ENCODE assay signal across 15 cellular contexts in the genomic region with DNA sequence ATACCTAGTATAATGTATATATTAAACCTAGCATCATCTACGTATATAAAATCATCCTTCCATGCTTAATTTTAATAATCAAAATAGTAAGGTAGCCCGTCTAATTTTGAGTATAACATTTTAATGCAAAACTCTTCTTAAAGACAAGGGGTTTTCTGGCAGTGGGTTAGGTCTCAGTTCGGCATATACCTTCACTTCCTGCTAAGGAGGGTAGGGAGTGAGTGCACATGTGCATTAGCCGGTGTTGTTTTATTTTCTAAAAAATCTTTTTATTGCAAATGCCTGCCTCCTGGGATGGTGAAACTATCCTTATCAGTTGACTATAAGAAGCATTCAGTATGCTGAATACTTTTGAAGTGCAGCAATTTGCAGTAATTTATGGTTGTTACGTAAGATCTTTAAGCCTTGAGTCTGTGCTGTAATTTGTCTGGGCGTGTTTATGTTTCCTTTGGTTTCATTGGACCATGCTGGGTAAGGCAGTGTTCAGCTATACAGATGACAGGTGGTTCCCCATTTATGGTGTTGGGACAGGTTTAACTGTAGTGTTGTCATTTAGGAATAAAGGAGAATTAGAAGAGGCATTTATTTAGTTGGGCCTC. TPM values are rescaled to one million over a fixed set of nuclear protein-coding genes. Genes with fewer than 3 reads are reported as not detected.
DNase-seq lines count a peak whose midpoint lies in the region; TF ChIP-seq lines count a peak whose summit lies in the region.
"Had no signal": no experiment of that assay in that cellular context is flagged by ENCODE, and none has a peak within 500 bp of the region (broad histone marks: within the 10 kb centered on the region; RNA-seq: fewer than 3 reads in every experiment).

No MANE protein-coding gene starts in this region.

- peaks cover 10% of the 10 kb centered on the region for H3K4me1 Mint-ChIP-seq in type B pancreatic cell (ENCODE audit: unreplicated experiment)
- H3K4me1 Mint-ChIP-seq: activated CD4-positive, alpha-beta memory T cell treated with anti-CD3 and anti-CD28 coated beads, Interleukin-2, amount 10 ng/mL, durations not matched to agents 7 days and 5 days had no signal

- H3K4me3 ChIP-seq in duodenal mucosa (ENCODE audit: low read depth in 1 of 2, low read length in 2 of 2), result peak overlapping the region; percentile 34 to 42
- no peak overlapping the region for H3K4me3 ChIP-seq in SJCRH30
- H3K4me3 ChIP-seq: skin epidermis had no signal

- no peak overlapping the region for H3K9ac ChIP-seq in duodenal mucosa (ENCODE audit: low read depth in 1 of 2, low read length in 2 of 2)

- peaks cover 3 to 5% of the 10 kb centered on the region in 2 donors for H3K36me3 ChIP-seq in duodenal mucosa (ENCODE audit: control insufficient read depth in 1 of 2, insufficient read depth in 2 of 2, low read length in 2 of 2)
- H3K36me3 ChIP-seq in SJCRH30, result peaks cover 2% of the 10 kb centered on the region

- H3K4me1 ChIP-seq in duodenal mucosa (ENCODE audit: control insufficient read depth in 1 of 2, insufficient read depth in 2 of 2, low read length in 2 of 2), result peaks cover 19 to 53% of the 10 kb centered on the region in 2 donors
- H3K4me1 ChIP-seq in SJCRH30, result no peaks in the 10 kb centered on the region

- TF ChIP-seq CTCF in type B pancreatic cell (conservative IDR thresholded peaks at IDR 0.05), result no peak

- H3K27ac ChIP-seq in duodenal mucosa (ENCODE audit: low read depth, low read length) (no peak overlapping the region), SJCRH30 (no peak overlapping the region)

- H3K36me3 Mint-ChIP-seq in type B pancreatic cell, result peaks cover 26% of the 10 kb centered on the region
- H3K36me3 Mint-ChIP-seq: activated naive CD4-positive, alpha-beta T cell treated with anti-CD3 and anti-CD28 coated beads, Interleukin-2, amount 50 U/mL, for 72 hours had no signal

- no peaks in the 10 kb centered on the region for H3K27me3 Mint-ChIP-seq in type B pancreatic cell
- H3K27me3 Mint-ChIP-seq: dendritic cell treated with granulocyte-macrophage colony-stimulating factor and Interleukin-4, amounts not matched to agents 40 ng/mL and 50 ng/mL, for 4 days had no signal

- no peaks in the 10 kb centered on the region for H3K9me3 Mint-ChIP-seq in type B pancreatic cell
- H3K9me3 Mint-ChIP-seq: activated CD4-positive, alpha-beta memory T cell treated with anti-CD3 and anti-CD28 coated beads, Interleukin-2, amount 10 ng/mL, durations not matched to agents 7 days and 5 days; activated naive CD4-positive, alpha-beta T cell treated with anti-CD3 and anti-CD28 coated beads, Interleukin-2, amount 50 U/mL, for 72 hours; dendritic cell treated with granulocyte-macrophage colony-stimulating factor and Interleukin-4, amounts not matched to agents 40 ng/mL and 50 ng/mL, for 4 days had no signal

- no peaks in the 10 kb centered on the region for H3K9me3 ChIP-seq in duodenal mucosa (ENCODE audit: control insufficient read depth in 1 of 2, low read length in 2 of 2)
- H3K9me3 ChIP-seq in SJCRH30 (replicated peaks), result no peaks in the 10 kb centered on the region

- DNase-seq in SIG-M5 treated with dmso at 0.1 percent for 504 hours (lab: John Stamatoyannopoulos, UW; ENCODE audit: unreplicated experiment), result peak; percentile 27
- no peak for DNase-seq in SIG-M5 (lab: John Stamatoyannopoulos, UW)
- peak; percentile 43 for DNase-seq in NCI-H2227 (lab: John Stamatoyannopoulos, UW; ENCODE audit: unreplicated experiment)
- no peak for DNase-seq in type B pancreatic cell (ENCODE audit: extremely low spot score, unreplicated experiment)
- DNase-seq in NCI-H1092 treated with DMSO at 0.1 percent for 48 hours (lab: John Stamatoyannopoulos, UW), result no peak
- no peak for DNase-seq in activated CD4-positive, alpha-beta T cell treated with anti-CD3 and anti-CD28 coated beads, Interleukin-2, amount 50 U/mL, for 1 hour
- DNase-seq in SJCRH30, result no peak
- DNase-seq: ACHN; activated CD4-positive, alpha-beta memory T cell treated with anti-CD3 and anti-CD28 coated beads, Interleukin-2, amount 10 ng/mL, durations not matched to agents 7 days and 5 days; EL; MM.1S had no signal

- no peak overlapping the region for H3K4me3 Mint-ChIP-seq in type B pancreatic cell
- H3K4me3 Mint-ChIP-seq: activated CD4-positive, alpha-beta memory T cell treated with anti-CD3 and anti-CD28 coated beads, Interleukin-2, amount 10 ng/mL, durations not matched to agents 7 days and 5 days; dendritic cell treated with granulocyte-macrophage colony-stimulating factor and Interleukin-4, amounts not matched to agents 40 ng/mL and 50 ng/mL, for 4 days had no signal

- H3K27me3 ChIP-seq in duodenal mucosa (ENCODE audit: control insufficient read depth in 1 of 2, insufficient read depth in 2 of 2, low read length in 2 of 2) (no peaks in the 10 kb centered on the region), SJCRH30 (no peaks in the 10 kb centered on the region)

- H3K27ac Mint-ChIP-seq in type B pancreatic cell, result peak overlapping the region; percentile 69
- H3K27ac Mint-ChIP-seq: activated CD4-positive, alpha-beta memory T cell treated with anti-CD3 and anti-CD28 coated beads, Interleukin-2, amount 10 ng/mL, durations not matched to agents 7 days and 5 days; activated naive CD4-positive, alpha-beta T cell treated with anti-CD3 and anti-CD28 coated beads, Interleukin-2, amount 50 U/mL, for 72 hours; dendritic cell treated with granulocyte-macrophage colony-stimulating factor and Interleukin-4, amounts not matched to agents 40 ng/mL and 50 ng/mL, for 4 days had no signal

RNA-seq across cellular contexts. Expression of a gene that starts 11.7 kb away (rescaled TPM):
- total RNA-seq in type B pancreatic cell (ENCODE audit: low replicate concordance), result 7.8 and 12.7 TPM in 2 replicates
- total RNA-seq in SJCRH30 (2014; rRNA removed; shearing (Covaris generic)), result 14.3 and 19.4 TPM in 2 replicates

Comparison
In these comparisons a context has a peak if more than half of its experiments do, and no peak if none do; other contexts are left out.
1. DNase-seq: peak in SIG-M5 treated with dmso at 0.1 percent for 504 hours (single experiment) and NCI-H2227 (single experiment); none in SIG-M5 (single experiment), type B pancreatic cell (single experiment), NCI-H1092 treated with DMSO at 0.1 percent for 48 hours (single experiment), activated CD4-positive, alpha-beta T cell treated with anti-CD3 and anti-CD28 coated beads, Interleukin-2, amount 50 U/mL, for 1 hour (single experiment) and SJCRH30 (0 of 2).